In genomic region chrX:129843459-129844306, GRCh38 we compare ENCODE assay signal across 8 cellular contexts. TPM values are rescaled to one million over a fixed set of nuclear protein-coding genes. Genes with fewer than 3 reads are reported as not detected.
DNase-seq lines count a peak whose midpoint lies in the region; ATAC-seq and TF ChIP-seq lines count a peak whose summit lies in the region.

ZDHHC9 (minus strand) TSS chrX:129843886; CDS start chrX:129841945, 1,941 bp downstream.

- no peaks in the 10 kb centered on the region for H3K36me3 ChIP-seq in CD8-positive, alpha-beta T cell (ENCODE audit: insufficient read depth, low read length)
- no peaks in the 10 kb centered on the region for H3K36me3 ChIP-seq in effector memory CD4-positive, alpha-beta T cell (ENCODE audit: control insufficient read depth, insufficient read depth, low read length)

- H3K4me1 Mint-ChIP-seq in CD8-positive, alpha-beta T cell (ENCODE audit: low read depth) = peaks cover 32% of the 10 kb centered on the region

- H3K27ac Mint-ChIP-seq in CD8-positive, alpha-beta T cell = peak within 1 kb of the TSS; percentile 64

- H3K9me3 ChIP-seq in CD8-positive, alpha-beta T cell (ENCODE audit: low read length) = no peaks in the 10 kb centered on the region
- no peaks in the 10 kb centered on the region for H3K9me3 ChIP-seq in effector memory CD4-positive, alpha-beta T cell (ENCODE audit: control insufficient read depth, low read length)

- DNase-seq in CD8-positive, alpha-beta T cell = peak; percentile 70 to 88 (median 81)
- DNase-seq in HS-5 (ENCODE audit: low read depth) (peak; percentile 57), NK-92 (lab: John Stamatoyannopoulos, UW; ENCODE audit: unreplicated experiment) (peak; percentile 14), medulla oblongata (ENCODE audit: extremely low spot score) (peak; percentile 90)
- DNase-seq in effector memory CD4-positive, alpha-beta T cell = peak; percentile 65 to 78 (median 76)
- peak; percentile 58 to 80 (median 75) for DNase-seq in stimulated activated CD4-positive, alpha-beta T cell treated with anti-CD3 and anti-CD28 coated beads, TNF-alpha, amount 100 ng/mL, for 48 hours (ENCODE audit: low read depth in 3 of 3)

- no peak for TF ChIP-seq CTCF in CD8-positive, alpha-beta T cell (IDR thresholded peaks at IDR 0.05)

- no peaks in the 10 kb centered on the region for H3K36me3 Mint-ChIP-seq in CD8-positive, alpha-beta T cell

- intact Hi-C loops in CD8-positive, alpha-beta T cell (cut with DNase I, micrococcal nuclease) = loop anchor here (1.0 to 10.0 kb wide), 6 partner anchors 59 to 1061 kb away; partner anchors contain the start of genes UTP14A (in 2 of the 2) and ENOX2 (in 1 of the 2)

- CTCF ChIA-PET in CD8-positive, alpha-beta T cell (lab: Charles Lee) = interaction anchor here (0.8 kb wide), 1 partner anchor 20 kb away, joined by 3 read pairs; no protein-coding TSS in a partner anchor
- CTCF ChIA-PET in activated CD8-positive, alpha-beta memory T cell treated with anti-CD3 and anti-CD28 coated beads for 36 hours (lab: Charles Lee) = interaction anchor here (1.0 kb wide), 1 partner anchor 217 kb away, joined by 3 read pairs; no protein-coding TSS in a partner anchor

- H3K27me3 Mint-ChIP-seq in CD8-positive, alpha-beta T cell (ENCODE audit: low read depth) = no peaks in the 10 kb centered on the region

- peaks cover 24% of the 10 kb centered on the region for H3K4me1 ChIP-seq in CD8-positive, alpha-beta T cell (ENCODE audit: insufficient read depth, low read length)
- H3K4me1 ChIP-seq in effector memory CD4-positive, alpha-beta T cell (ENCODE audit: control insufficient read depth, insufficient read depth, low read length, poor library complexity, severe bottlenecking) = peaks cover 5% of the 10 kb centered on the region

- no peaks in the 10 kb centered on the region for H3K9me3 Mint-ChIP-seq in CD8-positive, alpha-beta T cell

- H3K27me3 ChIP-seq in CD8-positive, alpha-beta T cell (ENCODE audit: insufficient read depth, low read length) = no peaks in the 10 kb centered on the region
- H3K27me3 ChIP-seq in effector memory CD4-positive, alpha-beta T cell (replicated peaks; ENCODE audit: control insufficient read depth, insufficient read depth, low read length, poor library complexity, severe bottlenecking) = no peaks in the 10 kb centered on the region

- H3K4me3 ChIP-seq in CD8-positive, alpha-beta T cell (ENCODE audit: low read depth, low read length) = peak within 1 kb of the TSS; percentile 73
- peak within 1 kb of the TSS; percentile 63 for H3K4me3 ChIP-seq in effector memory CD4-positive, alpha-beta T cell (ENCODE audit: insufficient read depth, low read depth, low read length, poor library complexity, severe bottlenecking)

- POLR2A ChIA-PET in CD8-positive, alpha-beta T cell (lab: Charles Lee) = no interaction called here
- POLR2A ChIA-PET in activated CD8-positive, alpha-beta memory T cell treated with anti-CD3 and anti-CD28 coated beads for 36 hours (lab: Charles Lee) = interaction anchor here (0.6 to 1.0 kb wide), 3 partner anchors 16 to 62 kb away, joined by 3 to 6 read pairs (median 6); partner anchors contain the start of gene UTP14A

- peak within 1 kb of the TSS; percentile 60 for H3K27ac ChIP-seq in CD8-positive, alpha-beta T cell (ENCODE audit: low read depth, low read length)
- H3K27ac ChIP-seq in effector memory CD4-positive, alpha-beta T cell (ENCODE audit: insufficient read depth, low read length, poor library complexity, severe bottlenecking) = peak within 1 kb of the TSS; percentile 63

- ATAC-seq in CD8-positive, alpha-beta T cell = peak; percentile 96
- ATAC-seq in GM19468 (IDR thresholded peaks at IDR 0.05; ENCODE audit: extremely low read depth, unreplicated experiment) = peak; percentile 79

- peak within 1 kb of the TSS; percentile 86 for H3K4me3 Mint-ChIP-seq in CD8-positive, alpha-beta T cell

RNA-seq across cellular contexts. Expression of gene ZDHHC9, which starts in this region (rescaled TPM):
- 1 to 10 TPM; 2.4 to 2.6 TPM for total RNA-seq in CD8-positive, alpha-beta T cell
- 10 to 100 TPM; 13.4 TPM for total RNA-seq in activated CD8-positive, alpha-beta memory T cell treated with anti-CD3 and anti-CD28 coated beads for 36 hours

Comparison
In these comparisons a context has a peak if more than half of its experiments do, and no peak if none do; other contexts are left out.
1. Peak in every context shown above with its lines: DNase-seq, ATAC-seq, H3K4me3 ChIP-seq and H3K27ac ChIP-seq.
2. RNA of gene ZDHHC9 (total RNA-seq): 13.4 TPM in activated CD8-positive, alpha-beta memory T cell treated with anti-CD3 and anti-CD28 coated beads for 36 hours; 2.4 to 2.6 TPM in CD8-positive, alpha-beta T cell; every median in the first group is over 4 times any median in the second.
3. DNase-seq: peak in every context shown above with its lines; median percentile 90 in medulla oblongata; 81 in CD8-positive, alpha-beta T cell; 76 in effector memory CD4-positive, alpha-beta T cell; 75 in stimulated activated CD4-positive, alpha-beta T cell treated with anti-CD3 and anti-CD28 coated beads, TNF-alpha, amount 100 ng/mL, for 48 hours; 57 in HS-5; 14 in NK-92.